ENCODE assay signal across 8 cellular contexts in genomic region chr5:77851229-77852067, GRCh38.
A peak's percentile ranks its signal among the peaks of the same experiment; 100 is the strongest.
DNase-seq lines count a peak whose midpoint lies in the region; TF ChIP-seq lines count a peak whose summit lies in the region.

No MANE protein-coding gene starts in this region.

- no peak overlapping the region for H3K27ac ChIP-seq in GM23248
- H3K27ac ChIP-seq in iPS-18a (ENCODE audit: low read length) = no peak overlapping the region

- no peaks in the 10 kb centered on the region for H4K20me1 ChIP-seq in GM23248 (ENCODE audit: insufficient read depth)

- peak overlapping the region; percentile 99 for H3K4me2 ChIP-seq in GM23248 (ENCODE audit: unreplicated experiment)

- H3K4me1 ChIP-seq in GM23248 (ENCODE audit: insufficient read depth) = peaks cover 11% of the 10 kb centered on the region
- peaks cover 38% of the 10 kb centered on the region for H3K4me1 ChIP-seq in iPS-18a (ENCODE audit: control insufficient read depth, low read depth, low read length)

- H3K4me3 ChIP-seq in GM23248 (peak overlapping the region; percentile 77), astrocyte of the spinal cord (ENCODE audit: low read depth, low read length) (peak overlapping the region; percentile 45), iPS-18a (ENCODE audit: low read length) (peak overlapping the region; percentile 63), skeletal muscle cell (ENCODE audit: low read depth, low read length) (peak overlapping the region; percentile 55)

- H3K9me3 ChIP-seq in GM23248 (ENCODE audit: low read depth) (no peaks in the 10 kb centered on the region), iPS-18a (ENCODE audit: control insufficient read depth, low read depth, low read length) (no peaks in the 10 kb centered on the region)

- H3F3A ChIP-seq in GM23248 (ENCODE audit: insufficient read depth) = peaks cover 18% of the 10 kb centered on the region

- DNase-seq in AG08395 (ENCODE audit: low spot score) (peak; percentile 43), GM23248 (peak; percentile 66), astrocyte of the spinal cord (ENCODE audit: low read depth, low spot score) (no peak), skeletal muscle cell (ENCODE audit: low read depth) (no peak), DMS153 treated with DMSO at 0.1 percent for 48 hours (lab: John Stamatoyannopoulos, UW; ENCODE audit: unreplicated experiment) (no peak), SHP77 treated with DMSO at 0.1 percent for 48 hours (lab: John Stamatoyannopoulos, UW) (no peak), H4 (ENCODE audit: low spot score) (no peak)

- WGBS in GM23248 (ENCODE audit: low coverage in 1 of 2, low lambda C conversion rate in 2 of 2, missing lambda C conversion rate in 2 of 2), 2 experiments = 15 to 16% methylated on average over 62 to 78 of the region's 83 CpGs

- H3K9ac ChIP-seq in GM23248 (peak overlapping the region; percentile 74), iPS-18a (ENCODE audit: low read length) (no peak overlapping the region)

- H3K27me3 ChIP-seq in GM23248 (replicated peaks; ENCODE audit: insufficient read depth) (no peaks in the 10 kb centered on the region), iPS-18a (ENCODE audit: control insufficient read depth, insufficient read depth, low read length) (peaks cover 98% of the 10 kb centered on the region)

- H3K9me2 ChIP-seq in GM23248 (ENCODE audit: insufficient read depth) = no peaks in the 10 kb centered on the region

- in situ Hi-C loops in GM23248 (cut with MboI) = no loop called here
- in situ Hi-C loops in astrocyte of the spinal cord (cut with HindIII; ENCODE audit: low sequenced_read_pairs) = no loop called here

- no peak for TF ChIP-seq CTCF in astrocyte of the spinal cord (IDR thresholded peaks at IDR 0.05; ENCODE audit: low read depth, low read length)

- H3K36me3 ChIP-seq in GM23248 (ENCODE audit: low read depth) (no peaks in the 10 kb centered on the region), iPS-18a (ENCODE audit: control insufficient read depth, low read depth, low read length) (no peaks in the 10 kb centered on the region)

- no peaks in the 10 kb centered on the region for H3K79me2 ChIP-seq in GM23248 (ENCODE audit: insufficient read depth)

- peak overlapping the region; percentile 93 for H2AFZ ChIP-seq in GM23248

Comparison
In these comparisons a context has a peak if more than half of its experiments do, and no peak if none do; other contexts are left out.
1. DNase-seq: peak in AG08395 (single experiment) and GM23248 (single experiment); none in astrocyte of the spinal cord (single experiment), skeletal muscle cell (single experiment), DMS153 treated with DMSO at 0.1 percent for 48 hours (single experiment), SHP77 treated with DMSO at 0.1 percent for 48 hours (single experiment) and H4 (single experiment).
2. Peak in every context shown above with its lines, with median percentiles within 50 percentile points of each other: H3K4me3 ChIP-seq.